ENCODE assay signal across 1 cellular context in the genomic region with DNA sequence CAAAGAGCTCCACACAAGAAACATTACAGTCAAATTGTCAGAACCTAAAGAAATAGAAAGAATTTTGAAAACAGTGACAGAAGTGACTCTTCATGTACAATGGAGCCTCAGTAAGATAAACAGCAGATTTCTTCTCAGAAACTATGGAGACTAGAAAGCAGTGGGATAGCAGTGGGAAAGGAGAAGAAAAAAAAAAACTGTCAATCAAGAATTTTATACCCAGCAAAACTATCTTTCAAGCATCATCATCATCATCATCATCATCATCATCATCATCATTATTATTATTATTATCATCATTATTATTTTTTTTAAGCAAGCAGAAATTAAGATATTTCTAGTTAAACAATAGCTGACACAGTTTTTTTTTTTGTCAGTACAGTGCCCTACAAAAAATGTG.
A peak's percentile ranks its signal among the peaks of the same experiment; 100 is the strongest.
TF ChIP-seq lines count a peak whose summit lies in the region.

No MANE protein-coding gene starts in this region.

TF ChIP-seq in K562, 482 proteins besides CTCF, POLR2A, EP300 and RAD21 (continued from another document):
- TF ChIP-seq, protein P1, sequence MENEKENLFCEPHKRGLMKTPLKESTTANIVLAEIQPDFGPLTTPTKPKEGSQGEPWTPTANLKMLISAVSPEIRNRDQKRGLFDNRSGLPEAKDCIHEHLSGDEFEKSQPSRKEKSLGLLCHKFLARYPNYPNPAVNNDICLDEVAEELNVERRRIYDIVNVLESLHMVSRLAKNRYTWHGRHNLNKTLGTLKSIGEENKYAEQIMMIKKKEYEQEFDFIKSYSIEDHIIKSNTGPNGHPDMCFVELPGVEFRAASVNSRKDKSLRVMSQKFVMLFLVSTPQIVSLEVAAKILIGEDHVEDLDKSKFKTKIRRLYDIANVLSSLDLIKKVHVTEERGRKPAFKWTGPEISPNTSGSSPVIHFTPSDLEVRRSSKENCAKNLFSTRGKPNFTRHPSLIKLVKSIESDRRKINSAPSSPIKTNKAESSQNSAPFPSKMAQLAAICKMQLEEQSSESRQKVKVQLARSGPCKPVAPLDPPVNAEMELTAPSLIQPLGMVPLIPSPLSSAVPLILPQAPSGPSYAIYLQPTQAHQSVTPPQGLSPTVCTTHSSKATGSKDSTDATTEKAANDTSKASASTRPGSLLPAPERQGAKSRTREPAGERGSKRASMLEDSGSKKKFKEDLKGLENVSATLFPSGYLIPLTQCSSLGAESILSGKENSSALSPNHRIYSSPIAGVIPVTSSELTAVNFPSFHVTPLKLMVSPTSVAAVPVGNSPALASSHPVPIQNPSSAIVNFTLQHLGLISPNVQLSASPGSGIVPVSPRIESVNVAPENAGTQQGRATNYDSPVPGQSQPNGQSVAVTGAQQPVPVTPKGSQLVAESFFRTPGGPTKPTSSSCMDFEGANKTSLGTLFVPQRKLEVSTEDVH (IDR thresholded peaks at IDR 0.05; ENCODE audit: low read depth, partially characterized antibody), result peak; percentile 48
- TF ChIP-seq ZNF212 (CRISPR knock-in tag; IDR thresholded peaks at IDR 0.05) (no peak), HLTF (IDR thresholded peaks at IDR 0.05) (0 out of 2 replicates have a peak, but pooled peaks have one; percentile 57), JUND (IDR thresholded peaks at IDR 0.05; ENCODE audit: borderline replicate concordance, low read depth, low read length) (no peak), JUND (tag; IDR thresholded peaks at IDR 0.05; ENCODE audit: borderline replicate concordance, low read depth, low read length) (no peak), CBX5 (IDR thresholded peaks at IDR 0.05; ENCODE audit: borderline replicate concordance, low read depth) (peak; percentile 98), CSDE1 (IDR thresholded peaks at IDR 0.05) (0 out of 4 replicates have a peak, but pooled peaks of 1 of the 2 experiments have one; percentile 19), ZNF778 (CRISPR knock-in tag; IDR thresholded peaks at IDR 0.05) (no peak), DPF2 (IDR thresholded peaks at IDR 0.05) (peak; percentile 83), RBM25 (IDR thresholded peaks at IDR 0.05; ENCODE audit: low read depth, low read length, severe bottlenecking) (peak; percentile 9), EHMT2 (IDR thresholded peaks at IDR 0.05) (peak; percentile 71), RBM15 (IDR thresholded peaks at IDR 0.05; ENCODE audit: insufficient read depth, low read length) (no peak), ZNF644 (tag; IDR thresholded peaks at IDR 0.05; ENCODE audit: low read depth) (0 out of 2 replicates have a peak, but pooled peaks have one; percentile 41), XRCC3 (IDR thresholded peaks at IDR 0.05) (peak; percentile 94), CBX1 (IDR thresholded peaks at IDR 0.05; ENCODE audit: low read depth) (0 out of 2 replicates have a peak, but pooled peaks have one; percentile 46), PCBP2 (IDR thresholded peaks at IDR 0.05; ENCODE audit: low read depth, low read length, poor library complexity, severe bottlenecking) (no peak)
- TF ChIP-seq, protein P2, sequence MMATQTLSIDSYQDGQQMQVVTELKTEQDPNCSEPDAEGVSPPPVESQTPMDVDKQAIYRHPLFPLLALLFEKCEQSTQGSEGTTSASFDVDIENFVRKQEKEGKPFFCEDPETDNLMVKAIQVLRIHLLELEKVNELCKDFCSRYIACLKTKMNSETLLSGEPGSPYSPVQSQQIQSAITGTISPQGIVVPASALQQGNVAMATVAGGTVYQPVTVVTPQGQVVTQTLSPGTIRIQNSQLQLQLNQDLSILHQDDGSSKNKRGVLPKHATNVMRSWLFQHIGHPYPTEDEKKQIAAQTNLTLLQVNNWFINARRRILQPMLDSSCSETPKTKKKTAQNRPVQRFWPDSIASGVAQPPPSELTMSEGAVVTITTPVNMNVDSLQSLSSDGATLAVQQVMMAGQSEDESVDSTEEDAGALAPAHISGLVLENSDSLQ (IDR thresholded peaks at IDR 0.05), result peak; percentile 97
- TF ChIP-seq, protein P3, sequence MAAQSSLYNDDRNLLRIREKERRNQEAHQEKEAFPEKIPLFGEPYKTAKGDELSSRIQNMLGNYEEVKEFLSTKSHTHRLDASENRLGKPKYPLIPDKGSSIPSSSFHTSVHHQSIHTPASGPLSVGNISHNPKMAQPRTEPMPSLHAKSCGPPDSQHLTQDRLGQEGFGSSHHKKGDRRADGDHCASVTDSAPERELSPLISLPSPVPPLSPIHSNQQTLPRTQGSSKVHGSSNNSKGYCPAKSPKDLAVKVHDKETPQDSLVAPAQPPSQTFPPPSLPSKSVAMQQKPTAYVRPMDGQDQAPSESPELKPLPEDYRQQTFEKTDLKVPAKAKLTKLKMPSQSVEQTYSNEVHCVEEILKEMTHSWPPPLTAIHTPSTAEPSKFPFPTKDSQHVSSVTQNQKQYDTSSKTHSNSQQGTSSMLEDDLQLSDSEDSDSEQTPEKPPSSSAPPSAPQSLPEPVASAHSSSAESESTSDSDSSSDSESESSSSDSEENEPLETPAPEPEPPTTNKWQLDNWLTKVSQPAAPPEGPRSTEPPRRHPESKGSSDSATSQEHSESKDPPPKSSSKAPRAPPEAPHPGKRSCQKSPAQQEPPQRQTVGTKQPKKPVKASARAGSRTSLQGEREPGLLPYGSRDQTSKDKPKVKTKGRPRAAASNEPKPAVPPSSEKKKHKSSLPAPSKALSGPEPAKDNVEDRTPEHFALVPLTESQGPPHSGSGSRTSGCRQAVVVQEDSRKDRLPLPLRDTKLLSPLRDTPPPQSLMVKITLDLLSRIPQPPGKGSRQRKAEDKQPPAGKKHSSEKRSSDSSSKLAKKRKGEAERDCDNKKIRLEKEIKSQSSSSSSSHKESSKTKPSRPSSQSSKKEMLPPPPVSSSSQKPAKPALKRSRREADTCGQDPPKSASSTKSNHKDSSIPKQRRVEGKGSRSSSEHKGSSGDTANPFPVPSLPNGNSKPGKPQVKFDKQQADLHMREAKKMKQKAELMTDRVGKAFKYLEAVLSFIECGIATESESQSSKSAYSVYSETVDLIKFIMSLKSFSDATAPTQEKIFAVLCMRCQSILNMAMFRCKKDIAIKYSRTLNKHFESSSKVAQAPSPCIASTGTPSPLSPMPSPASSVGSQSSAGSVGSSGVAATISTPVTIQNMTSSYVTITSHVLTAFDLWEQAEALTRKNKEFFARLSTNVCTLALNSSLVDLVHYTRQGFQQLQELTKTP (IDR thresholded peaks at IDR 0.05; ENCODE audit: low read depth in 1 of 2, partially characterized antibody in 2 of 2), result peak in 1 of 2 experiments; percentile 61
